ENCODE assay signal across 22 cellular contexts in the genomic region with DNA sequence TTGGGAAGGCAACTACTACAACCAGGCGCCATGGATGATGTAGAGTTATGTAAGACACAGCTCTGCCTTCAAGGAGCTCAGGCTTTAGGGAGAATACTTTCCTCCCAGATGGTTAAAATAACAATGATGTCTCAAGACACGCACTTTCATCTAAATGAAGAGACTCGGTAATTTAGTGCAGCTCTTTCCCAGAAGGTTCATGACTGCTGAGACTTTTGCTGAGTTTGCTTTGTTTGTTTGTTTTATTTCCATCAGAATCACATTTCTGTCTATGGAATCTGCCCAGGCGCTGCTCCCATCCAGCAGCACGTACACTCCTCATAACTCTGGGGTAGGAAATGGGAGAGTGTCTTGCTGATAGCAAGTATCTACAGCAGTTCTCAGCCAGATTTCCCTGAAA.
"Had no signal": no experiment of that assay in that cellular context is flagged by ENCODE, and none has a peak within 500 bp of the region (broad histone marks: within the 10 kb centered on the region; RNA-seq: fewer than 3 reads in every experiment).

No MANE protein-coding gene starts in this region.

- H3K27me3 ChIP-seq: tibial nerve had no signal

- ATAC-seq: foreskin keratinocyte, natural killer cell, WTC11 had no signal

- H3K79me2 ChIP-seq: hepatocyte had no signal

- H3K36me3 ChIP-seq: esophagus squamous epithelium, left ventricle myocardium inferior, prostate gland, stomach, suprapubic skin, tibial nerve had no signal

- H2AFZ ChIP-seq: hepatocyte had no signal

- H3K27ac Mint-ChIP-seq: activated naive CD8-positive, alpha-beta T cell treated with anti-CD3 and anti-CD28 coated beads for 36 hours; endodermal cell; immature natural killer cell; natural killer cell; stimulated activated effector memory CD8-positive, alpha-beta T cell treated with anti-CD3 and anti-CD28 coated beads, Interleukin-12 subunit alpha, Interleukin-12 subunit beta, amount 100 ng/mL, for 72 hours; WTC11 had no signal

- H3K36me3 Mint-ChIP-seq: activated naive CD8-positive, alpha-beta T cell treated with anti-CD3 and anti-CD28 coated beads for 36 hours; immature natural killer cell; natural killer cell; stimulated activated effector memory CD8-positive, alpha-beta T cell treated with anti-CD3 and anti-CD28 coated beads, Interleukin-12 subunit alpha, Interleukin-12 subunit beta, amount 100 ng/mL, for 72 hours; WTC11 had no signal

- H3K4me3 Mint-ChIP-seq: activated naive CD8-positive, alpha-beta T cell treated with anti-CD3 and anti-CD28 coated beads for 36 hours; endodermal cell; immature natural killer cell; natural killer cell; stimulated activated effector memory CD8-positive, alpha-beta T cell treated with anti-CD3 and anti-CD28 coated beads, Interleukin-12 subunit alpha, Interleukin-12 subunit beta, amount 100 ng/mL, for 72 hours; WTC11 had no signal

- H3K4me1 Mint-ChIP-seq: activated naive CD8-positive, alpha-beta T cell treated with anti-CD3 and anti-CD28 coated beads for 36 hours; immature natural killer cell; natural killer cell; stimulated activated effector memory CD8-positive, alpha-beta T cell treated with anti-CD3 and anti-CD28 coated beads, Interleukin-12 subunit alpha, Interleukin-12 subunit beta, amount 100 ng/mL, for 72 hours had no signal

- H3K4me2 ChIP-seq: hepatocyte had no signal

- H3K27ac ChIP-seq: coronary artery, esophagus squamous epithelium, foreskin keratinocyte, hepatocyte, left ventricle myocardium inferior, prostate gland, stomach, suprapubic skin, tibial nerve had no signal

- DNase-seq: activated naive CD8-positive, alpha-beta T cell treated with anti-CD3 and anti-CD28 coated beads for 36 hours; activated T-cell treated with anti-CD3 and anti-CD28 coated beads, Interleukin-2, amount 50 U/mL, for 1 hour; amniotic stem cell; endodermal cell; esophagus squamous epithelium; foreskin keratinocyte; immature natural killer cell; kidney glomerular epithelial cell; left ventricle myocardium inferior; mammary epithelial cell; midbrain; natural killer cell; stimulated activated CD4-positive, alpha-beta T cell treated with anti-CD3 and anti-CD28 coated beads, Interleukin-12 subunit alpha, Interleukin-12 subunit beta, amount 100 ng/mL, for 4 hours; stomach; T-helper 9 cell had no signal

- H3K4me1 ChIP-seq: esophagus squamous epithelium, foreskin keratinocyte, left ventricle myocardium inferior, prostate gland, stomach, suprapubic skin, tibial nerve had no signal

- H3K9me3 Mint-ChIP-seq: activated naive CD8-positive, alpha-beta T cell treated with anti-CD3 and anti-CD28 coated beads for 36 hours; endodermal cell; immature natural killer cell; natural killer cell; stimulated activated effector memory CD8-positive, alpha-beta T cell treated with anti-CD3 and anti-CD28 coated beads, Interleukin-12 subunit alpha, Interleukin-12 subunit beta, amount 100 ng/mL, for 72 hours; WTC11 had no signal

- H3K4me3 ChIP-seq: coronary artery, esophagus squamous epithelium, hepatocyte, left ventricle myocardium inferior, prostate gland, stomach, suprapubic skin, tibial nerve had no signal
